In genomic region chr10:132788180-132788830, GRCh38 we compare ENCODE assay signal across 11 cellular contexts. TPM values are rescaled to one million over a fixed set of nuclear protein-coding genes. Genes with fewer than 3 reads are reported as not detected.
DNase-seq lines count a peak whose midpoint lies in the region; ATAC-seq and TF ChIP-seq lines count a peak whose summit lies in the region.
"Had no signal": no experiment of that assay in that cellular context is flagged by ENCODE, and none has a peak within 500 bp of the region (broad histone marks: within the 10 kb centered on the region; RNA-seq: fewer than 3 reads in every experiment).

No MANE protein-coding gene starts in this region.

- H3K36me3 ChIP-seq in cardiac muscle cell (no peaks in the 10 kb centered on the region), transverse colon (peaks cover 0 to 6% (median 0%) of the 10 kb centered on the region in 4 donors)

- H3K9me3 Mint-ChIP-seq in chondrocyte (ENCODE audit: low read depth): no peaks in the 10 kb centered on the region
- peaks cover 0 to 13% (median 2%) of the 10 kb centered on the region in 7 donors for H3K9me3 Mint-ChIP-seq in CD14-positive monocyte
- H3K9me3 Mint-ChIP-seq: stimulated activated naive CD8-positive, alpha-beta T cell treated with anti-CD3 and anti-CD28 coated beads, Interleukin-15, Interleukin-2, amounts not matched to agents 100 ng/mL and 50 ng/mL, for 24 hours had no signal

- H3K36me3 Mint-ChIP-seq in chondrocyte (ENCODE audit: low read depth) (peaks cover 3% of the 10 kb centered on the region), CD14-positive monocyte (peaks cover 4 to 6% of the 10 kb centered on the region in 2 donors)

- intact Hi-C loops in right cardiac atrium (cut with DNase I): loop anchor here in 1 of 4 donors (10.0 kb wide), 1 partner anchor 124 kb away; no protein-coding TSS in a partner anchor
- intact Hi-C loops in transverse colon (cut with DNase I; ENCODE audit: low total_unique reads): loop anchor here (10.0 kb wide), 1 partner anchor 134 kb away; no protein-coding TSS in a partner anchor
- intact Hi-C loops in CD14-positive monocyte (cut with micrococcal nuclease): no loop called here

- H3K27me3 Mint-ChIP-seq in chondrocyte (ENCODE audit: low read depth): peaks cover 21% of the 10 kb centered on the region
- H3K27me3 Mint-ChIP-seq in CD14-positive monocyte (ENCODE audit: low read depth in 3 of 3): peaks cover 38 to 74% (median 55%) of the 10 kb centered on the region in 3 donors

- H3K4me1 ChIP-seq in cardiac muscle cell (ENCODE audit: low read depth): peaks cover 3% of the 10 kb centered on the region
- no peaks in the 10 kb centered on the region for H3K4me1 ChIP-seq in right cardiac atrium (ENCODE audit: control insufficient read depth, insufficient read depth, low read length)
- H3K4me1 ChIP-seq in transverse colon: peaks cover 16 to 39% (median 32%) of the 10 kb centered on the region in 4 donors

- no peak for TF ChIP-seq POLR2A in transverse colon (IDR thresholded peaks at IDR 0.05)

- no peaks in the 10 kb centered on the region for H3K9me3 ChIP-seq in cardiac muscle cell (ENCODE audit: low read depth)
- H3K9me3 ChIP-seq in right cardiac atrium (ENCODE audit: control insufficient read depth, low read length): no peaks in the 10 kb centered on the region
- H3K9me3 ChIP-seq in transverse colon: no peaks in the 10 kb centered on the region

- in situ Hi-C loops in transverse colon (cut with MboI; ENCODE audit: low pct_ligation_motif_present in 1 of 4, low pct_unique_long_range_greater_than_20kb in 1 of 4, low sequenced_read_pairs in 3 of 4): no loop called here

- H3K4me1 Mint-ChIP-seq in chondrocyte (ENCODE audit: low read depth) (no peaks in the 10 kb centered on the region), CD14-positive monocyte (peaks cover 4% of the 10 kb centered on the region)

- peak; percentile 16 for TF ChIP-seq CTCF in cardiac muscle cell (IDR thresholded peaks at IDR 0.05; ENCODE audit: low read depth, low read length)
- peak; percentile 66 for TF ChIP-seq CTCF in chondrocyte (IDR thresholded peaks at IDR 0.05)
- TF ChIP-seq CTCF in transverse colon (IDR thresholded peaks at IDR 0.05): peak in 4 of 5 experiments; percentile 14 to 29 (median 23)
- TF ChIP-seq CTCF in CD14-positive monocyte (IDR thresholded peaks at IDR 0.05): no peak

- peaks cover 90% of the 10 kb centered on the region for H3K27me3 ChIP-seq in cardiac muscle cell
- no peaks in the 10 kb centered on the region for H3K27me3 ChIP-seq in right cardiac atrium (ENCODE audit: control insufficient read depth, insufficient read depth)
- peaks cover 82% of the 10 kb centered on the region for H3K27me3 ChIP-seq in transverse colon

- TF ChIP-seq EP300 in transverse colon (IDR thresholded peaks at IDR 0.05; ENCODE audit: low read depth): no peak

- ATAC-seq in right cardiac atrium: no peak

- no peak overlapping the region for H3K4me3 Mint-ChIP-seq in chondrocyte (ENCODE audit: unreplicated experiment)
- peak overlapping the region in 1 of 2 donors; percentile 67 for H3K4me3 Mint-ChIP-seq in CD14-positive monocyte
- H3K4me3 Mint-ChIP-seq: stimulated activated naive CD8-positive, alpha-beta T cell treated with anti-CD3 and anti-CD28 coated beads, Interleukin-15, Interleukin-2, amounts not matched to agents 100 ng/mL and 50 ng/mL, for 24 hours had no signal

- peak overlapping the region; percentile 23 for H3K4me3 ChIP-seq in cardiac muscle cell
- no peak overlapping the region for H3K4me3 ChIP-seq in right cardiac atrium (ENCODE audit: low read length)
- peak overlapping the region in 1 of 4 donors; percentile 36 for H3K4me3 ChIP-seq in transverse colon

- 1% methylated on average over 79 of the region's 79 CpGs for WGBS in right cardiac atrium
- WGBS in transverse colon (ENCODE audit: low coverage in 1 of 2), 2 donors: 1% methylated on average over 52 of the region's 79 CpGs; no CpG with 5 or more reads in 1 of the 2 donors

- DNase-seq in cardiac muscle cell (ENCODE audit: low read depth in 1 of 2, low spot score in 1 of 2) (peak; percentile 22 to 49), right cardiac atrium (no peak), chondrocyte (ENCODE audit: low spot score) (no peak), islet precursor cell (peak; percentile 68), transverse colon (peak; percentile 18), NCI-H446 (lab: John Stamatoyannopoulos, UW) (no peak), CD14-positive monocyte (ENCODE audit: low spot score) (no peak)
- DNase-seq in effector CD8-positive, alpha-beta T cell (lab: John Stamatoyannopoulos, UW): no peak
- DNase-seq: cortex of kidney had no signal

- no peak overlapping the region for H3K27ac Mint-ChIP-seq in chondrocyte (ENCODE audit: unreplicated experiment)
- H3K27ac Mint-ChIP-seq in CD14-positive monocyte: no peak overlapping the region
- H3K27ac Mint-ChIP-seq: stimulated activated naive CD8-positive, alpha-beta T cell treated with anti-CD3 and anti-CD28 coated beads, Interleukin-15, Interleukin-2, amounts not matched to agents 100 ng/mL and 50 ng/mL, for 24 hours had no signal

- H3K27ac ChIP-seq in cardiac muscle cell (no peak overlapping the region), right cardiac atrium (ENCODE audit: low read length) (no peak overlapping the region), transverse colon (no peak overlapping the region)

RNA-seq across cellular contexts. Expression of gene NKX6-2, which starts 2.4 kb away (rescaled TPM):
- 0.09 and 0.56 TPM in 2 replicates for total RNA-seq in cardiac muscle cell
- polyA plus RNA-seq in cardiac muscle cell: 9.9 and 15.4 TPM in 2 replicates
- total RNA-seq in right cardiac atrium: not detected
- polyA plus RNA-seq in right cardiac atrium: 0.32 TPM
- total RNA-seq in chondrocyte: not detected in 3 replicates
- not detected for total RNA-seq in transverse colon
- polyA plus RNA-seq in CD14-positive monocyte: not detected
- total RNA-seq: posterior vena cava had no signal

Comparison
In these comparisons a context has a peak if more than half of its experiments do, and no peak if none do; other contexts are left out.
1. DNase-seq: peak in cardiac muscle cell (2 of 2), islet precursor cell (single experiment) and transverse colon (single experiment); none in right cardiac atrium (0 of 3), chondrocyte (single experiment), effector CD8-positive, alpha-beta T cell (single experiment), NCI-H446 (0 of 2) and CD14-positive monocyte (single experiment).